ENCODE assay signal across 4 cellular contexts in genomic region chr20:40736468-40736867, GRCh38. TPM values are rescaled to one million over a fixed set of nuclear protein-coding genes. Genes with fewer than 3 reads are reported as not detected.
"Had no signal": no experiment of that assay in that cellular context is flagged by ENCODE, and none has a peak within 500 bp of the region (broad histone marks: within the 10 kb centered on the region; RNA-seq: fewer than 3 reads in every experiment).

No MANE protein-coding gene starts in this region.

RNA-seq across cellular contexts. Expression of gene MAFB, which starts 47.4 kb away (rescaled TPM):
- total RNA-seq: OCI-LY7, PC-9, SJCRH30, SJSA1 had no signal
